ENCODE assay signal across 27 cellular contexts in the genomic region with DNA sequence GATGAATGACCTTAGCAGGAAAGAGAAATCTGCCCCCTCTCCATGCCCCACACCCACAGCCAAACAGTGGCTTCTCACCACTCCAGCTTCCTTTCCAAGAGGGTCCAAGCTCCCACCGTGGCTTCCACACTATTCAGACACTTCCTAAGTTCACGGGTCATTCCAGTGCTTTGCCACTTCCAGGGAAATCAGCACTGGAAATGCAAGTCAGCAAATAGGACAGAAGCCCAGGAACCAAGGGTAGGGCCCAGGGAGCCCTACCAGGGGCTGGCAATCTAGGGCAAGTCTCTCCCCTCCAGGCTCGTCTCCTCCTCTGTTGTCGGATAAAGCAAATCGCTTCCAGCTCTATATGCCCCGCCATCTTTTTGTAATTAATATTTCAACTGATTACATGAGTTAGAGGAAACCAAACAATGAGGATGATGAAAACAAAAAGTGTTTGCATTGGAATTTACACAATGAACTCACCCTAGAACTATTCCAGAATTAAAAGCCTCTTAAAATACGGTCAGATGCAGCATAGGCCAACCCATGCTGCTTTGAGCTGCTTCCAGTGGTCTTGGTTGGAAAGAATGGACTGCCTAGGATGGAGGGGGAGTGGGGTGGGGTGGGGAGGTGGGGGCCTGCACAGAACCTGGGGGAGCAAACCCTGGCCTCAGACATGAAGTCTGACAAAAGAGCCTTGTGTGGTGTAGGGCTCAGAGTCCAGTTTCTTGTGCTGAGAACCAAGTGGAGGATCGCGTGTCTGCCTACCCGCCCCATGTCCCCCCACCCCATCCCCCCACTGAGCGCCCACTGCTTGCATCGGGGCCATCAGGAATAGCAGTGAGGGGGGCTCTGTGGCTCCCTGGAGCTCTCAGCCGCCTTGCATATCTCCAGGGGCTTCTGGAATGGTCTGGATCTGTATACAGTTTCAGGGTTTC.
"Had no signal": no experiment of that assay in that cellular context is flagged by ENCODE, and none has a peak within 500 bp of the region (broad histone marks: within the 10 kb centered on the region; RNA-seq: fewer than 3 reads in every experiment).

No MANE protein-coding gene starts in this region.

- H3K4me3 Mint-ChIP-seq: activated naive CD4-positive, alpha-beta T cell treated with anti-CD3 and anti-CD28 coated beads for 36 hours; activated naive CD8-positive, alpha-beta T cell treated with anti-CD3 and anti-CD28 coated beads for 36 hours; activated T-helper 1 cell treated with anti-CD3 and anti-CD28 coated beads, Interleukin-12 subunit alpha, Interleukin-12 subunit beta, Interleukin-2, Interleukin-4 antibody, amounts not matched to agents 30 ng/mL and 10 ng/mL and 1 ng/mL, durations not matched to agents 14 hours and 24 hours and 36 hours; dendritic cell treated with granulocyte-macrophage colony-stimulating factor and Interleukin-4, amounts not matched to agents 40 ng/mL and 50 ng/mL, for 4 days; endodermal cell; memory B cell; naive thymus-derived CD8-positive, alpha-beta T cell; neural crest cell; T-helper 2 cell treated with Interferon-gamma antibody and Interleukin-4, amounts not matched to agents 5 μg/mL and 100 μg/mL, for 36 hours had no signal

- H3K27ac Mint-ChIP-seq: activated naive CD4-positive, alpha-beta T cell treated with anti-CD3 and anti-CD28 coated beads for 36 hours; activated naive CD8-positive, alpha-beta T cell treated with anti-CD3 and anti-CD28 coated beads for 36 hours; activated T-helper 1 cell treated with anti-CD3 and anti-CD28 coated beads, Interleukin-12 subunit alpha, Interleukin-12 subunit beta, Interleukin-2, Interleukin-4 antibody, amounts not matched to agents 30 ng/mL and 10 ng/mL and 1 ng/mL, durations not matched to agents 14 hours and 24 hours and 36 hours; dendritic cell treated with granulocyte-macrophage colony-stimulating factor and Interleukin-4, amounts not matched to agents 40 ng/mL and 50 ng/mL, for 4 days; endodermal cell; memory B cell; T-helper 2 cell treated with Interferon-gamma antibody and Interleukin-4, amounts not matched to agents 5 μg/mL and 100 μg/mL, for 36 hours had no signal

- H3K4me3 ChIP-seq: gastroesophageal sphincter had no signal

- FAIRE-seq: urothelium cell line had no signal

- H3K9me3 Mint-ChIP-seq: activated naive CD4-positive, alpha-beta T cell treated with anti-CD3 and anti-CD28 coated beads for 36 hours; activated naive CD8-positive, alpha-beta T cell treated with anti-CD3 and anti-CD28 coated beads for 36 hours; activated T-helper 1 cell treated with anti-CD3 and anti-CD28 coated beads, Interleukin-12 subunit alpha, Interleukin-12 subunit beta, Interleukin-2, Interleukin-4 antibody, amounts not matched to agents 30 ng/mL and 10 ng/mL and 1 ng/mL, durations not matched to agents 14 hours and 24 hours and 36 hours; dendritic cell treated with granulocyte-macrophage colony-stimulating factor and Interleukin-4, amounts not matched to agents 40 ng/mL and 50 ng/mL, for 4 days; memory B cell; neural crest cell; T-helper 2 cell treated with Interferon-gamma antibody and Interleukin-4, amounts not matched to agents 5 μg/mL and 100 μg/mL, for 36 hours had no signal

- H2AFZ ChIP-seq: parathyroid adenoma had no signal

- H3K36me3 ChIP-seq: gastroesophageal sphincter had no signal

- H3K27ac ChIP-seq: parathyroid adenoma had no signal

- H3K9ac ChIP-seq: parathyroid adenoma had no signal

- DNase-seq: activated CD4-positive, alpha-beta T cell treated with anti-CD3 and anti-CD28 coated beads for 4 hours; activated CD4-positive, alpha-beta T cell treated with anti-CD3 and anti-CD28 coated beads, Interleukin-2, amount 50 U/mL, for 4 hours; activated CD4-positive, CD25-positive, alpha-beta regulatory T cell; activated CD8-positive, alpha-beta memory T cell treated with anti-CD3 and anti-CD28 coated beads for 24 hours; activated CD8-positive, alpha-beta memory T cell treated with anti-CD3 and anti-CD28 coated beads, Interleukin-2, amount 50 U/mL, for 4 hours; activated effector memory CD4-positive, alpha-beta T cell treated with anti-CD3 and anti-CD28 coated beads, Interleukin-2, amount 50 U/mL, for 16 hours; activated naive CD4-positive, alpha-beta T cell treated with anti-CD3 and anti-CD28 coated beads for 36 hours; activated naive CD8-positive, alpha-beta T cell treated with anti-CD3 and anti-CD28 coated beads for 36 hours; activated T-cell treated with anti-CD3 and anti-CD28 coated beads, Interleukin-2, amount 50 U/mL, for 1 hour; caudate nucleus; endodermal cell; naive thymus-derived CD8-positive, alpha-beta T cell; occipital lobe; right cardiac atrium; stimulated activated CD4-positive, alpha-beta T cell treated with anti-CD3 and anti-CD28 coated beads, Interleukin-2, amount 100 ng/mL, for 48 hours; stimulated activated naive CD4-positive, alpha-beta T cell treated with Interleukin-2 at 50 U/mL for 16 hours; T-helper 1 cell; trophoblast cell had no signal

- ATAC-seq: esophagus mucosa; gastroesophageal sphincter; naive thymus-derived CD8-positive, alpha-beta T cell; right cardiac atrium had no signal

- H3K9me3 ChIP-seq: gastroesophageal sphincter had no signal

- H3K4me1 ChIP-seq: parathyroid adenoma had no signal

- H3K79me2 ChIP-seq: parathyroid adenoma had no signal

- H3K4me1 Mint-ChIP-seq: activated naive CD8-positive, alpha-beta T cell treated with anti-CD3 and anti-CD28 coated beads for 36 hours; neural crest cell had no signal

- H3K36me3 Mint-ChIP-seq: activated naive CD8-positive, alpha-beta T cell treated with anti-CD3 and anti-CD28 coated beads for 36 hours; memory B cell; naive thymus-derived CD8-positive, alpha-beta T cell had no signal
